Comparison of ENCODE assay signal across 8 cellular contexts in genomic region chr4:83231620-83232056, GRCh38. TPM values are rescaled to one million over a fixed set of nuclear protein-coding genes. Genes with fewer than 3 reads are reported as not detected.
A peak's percentile ranks its signal among the peaks of the same experiment; 100 is the strongest.
DNase-seq lines count a peak whose midpoint lies in the region; ATAC-seq and TF ChIP-seq lines count a peak whose summit lies in the region.

No MANE protein-coding gene starts in this region.

- in situ Hi-C loops in mammary epithelial cell (cut with MboI; ENCODE audit: low sequenced_read_pairs in 2 of 2): no loop called here

- H4K20me1 ChIP-seq in mammary epithelial cell (ENCODE audit: insufficient read depth, low read length): no peaks in the 10 kb centered on the region

- WGBS in mammary epithelial cell (ENCODE audit: low coverage, missing lambda C conversion rate): 10% methylated on average over 1 of the region's 1 CpG
- 56 to 82% (median 70%) methylated on average over 1 of the region's 1 CpG for WGBS in adrenal gland, 4 donors

- TF ChIP-seq POLR2A in adrenal gland (IDR thresholded peaks at IDR 0.05): no peak

- H2AFZ ChIP-seq in mammary epithelial cell (ENCODE audit: low read depth, low read length): peak overlapping the region; percentile 8

- no peak overlapping the region for H3K9ac ChIP-seq in mammary epithelial cell (ENCODE audit: insufficient read depth, low read length)

- TF ChIP-seq CTCF in mammary epithelial cell (conservative IDR thresholded peaks at IDR 0.05 in 1 of 2, IDR thresholded peaks at IDR 0.05 in 1 of 2; ENCODE audit: extremely low read depth in 1 of 2, insufficient read depth in 1 of 2, low read depth in 1 of 2, low read length in 2 of 2) (no peak), adrenal gland (IDR thresholded peaks at IDR 0.05) (no peak)

- peak; percentile 68 for ATAC-seq in GM21423 (IDR thresholded peaks at IDR 0.05; ENCODE audit: unreplicated experiment)
- ATAC-seq in left cardiac atrium: no peak

- H3K4me3 ChIP-seq in mammary epithelial cell (replicated peaks in 1 of 3; ENCODE audit: insufficient read depth in 1 of 3, low read depth in 2 of 3, low read length in 3 of 3): no peak overlapping the region
- no peak overlapping the region for H3K4me3 ChIP-seq in adrenal gland

- H3K79me2 ChIP-seq in mammary epithelial cell (ENCODE audit: insufficient read depth, low read length): no peaks in the 10 kb centered on the region

- H3K4me2 ChIP-seq in mammary epithelial cell (ENCODE audit: insufficient read depth, low read depth, low read length): peak overlapping the region; percentile 22

- H3K36me3 ChIP-seq in mammary epithelial cell (ENCODE audit: insufficient read depth, low read length) (no peaks in the 10 kb centered on the region), adrenal gland (replicated peaks in 1 of 2) (no peaks in the 10 kb centered on the region)

- BruUV-seq in mammary epithelial cell (replicated peaks; lab: Mats Ljungman, UMichigan): no TSS peak

- no peaks in the 10 kb centered on the region for H3K27me3 ChIP-seq in mammary epithelial cell (ENCODE audit: insufficient read depth, low read length)
- H3K27me3 ChIP-seq in adrenal gland: no peaks in the 10 kb centered on the region

- H3K9me3 ChIP-seq in mammary epithelial cell (replicated peaks; ENCODE audit: insufficient read depth, low read length) (no peaks in the 10 kb centered on the region), adrenal gland (replicated peaks in 1 of 3) (no peaks in the 10 kb centered on the region)

- dilution Hi-C loops in mammary epithelial cell (cut with HindIII; ENCODE audit: low sequenced_read_pairs): no loop called here

- intact Hi-C loops in mammary epithelial cell (cut with micrococcal nuclease) (no loop called here), adrenal gland (cut with DNase I) (loop anchor here in 1 of 2 donors (5.0 kb wide), 1 partner anchor 51 kb away; the partner anchor contains the start of gene COQ2), left cardiac atrium (cut with DNase I) (no loop called here)

- H3K27ac ChIP-seq in mammary epithelial cell (ENCODE audit: insufficient read depth, low read depth, low read length): no peak overlapping the region
- no peak overlapping the region for H3K27ac ChIP-seq in adrenal gland

- CTCF ChIA-PET in mammary epithelial cell (lab: Charles Lee; ENCODE audit: low non-redundant PET): no interaction called here

- peak; percentile 68 for DNase-seq in EL
- DNase-seq in HT1080 (ENCODE audit: low read depth): peak; percentile 73
- peak; percentile 82 for DNase-seq in mammary epithelial cell
- DNase-seq in mesenteric fat pad (ENCODE audit: low spot score): no peak
- no peak for DNase-seq in retina
- DNase-seq in adrenal gland: no peak
- DNase-seq in left cardiac atrium: no peak

- peaks cover 23% of the 10 kb centered on the region for H3K4me1 ChIP-seq in mammary epithelial cell (ENCODE audit: insufficient read depth, low read length)
- no peaks in the 10 kb centered on the region for H3K4me1 ChIP-seq in adrenal gland (replicated peaks in 1 of 2)

RNA-seq across cellular contexts. Expression of gene COQ2, which starts 53.0 kb away (rescaled TPM):
- total RNA-seq in HT1080 (2014; rRNA removed; shearing (Covaris generic)): 23.8 and 29.5 TPM in 2 replicates
- 33.0 and 33.1 TPM in 2 replicates for polyA plus RNA-seq in HT1080 (2015; cell fraction: cytosol; rRNA removed)
- polyA plus RNA-seq in HT1080 (2015; cell fraction: nucleus; rRNA removed): 15.9 and 18.0 TPM in 2 replicates
- total RNA-seq in mammary epithelial cell (10 to 100 TPM in 1 of 2 donors, 1 to 10 TPM in 1; 9.3 to 20.4 TPM), mesenteric fat pad (10.3 TPM), adrenal gland (10 to 100 TPM; 25.3 to 73.9 (median 33.7) TPM), left cardiac atrium (10 to 100 TPM; 15.7 to 17.2 TPM)
- polyA plus RNA-seq in mammary epithelial cell (17.0 TPM), adrenal gland (10 to 100 TPM; 10.5 to 35.0 (median 19.4) TPM)
- 10.3 TPM for polyA minus RNA-seq in mammary epithelial cell

Comparison
In these comparisons a context has a peak if more than half of its experiments do, and no peak if none do; other contexts are left out.
1. DNase-seq: peak in EL (single experiment), HT1080 (single experiment) and mammary epithelial cell (single experiment); none in mesenteric fat pad (single experiment), retina (single experiment), adrenal gland (0 of 7) and left cardiac atrium (single experiment).